Comparison of ENCODE assay signal across 8 cellular contexts in genomic region chr15:41115652-41116115, GRCh38. TPM values are rescaled to one million over a fixed set of nuclear protein-coding genes. Genes with fewer than 3 reads are reported as not detected.
DNase-seq lines count a peak whose midpoint lies in the region; ATAC-seq and TF ChIP-seq lines count a peak whose summit lies in the region.

No MANE protein-coding gene starts in this region.

- H3K9me3 ChIP-seq in thymus (ENCODE audit: control insufficient read depth), result no peaks in the 10 kb centered on the region

- H3K4me3 ChIP-seq in AG09309 (ENCODE audit: control insufficient read depth, low read depth, low read length) (peak overlapping the region; percentile 88), thymus (ENCODE audit: low read length) (peak overlapping the region; percentile 85)

- TF ChIP-seq CTCF in AG09309 (IDR thresholded peaks at IDR 0.05; ENCODE audit: control insufficient read depth, insufficient read depth, low read depth, low read length, missing control alignments) (no peak), omental fat pad (IDR thresholded peaks at IDR 0.05) (no peak)

- ATAC-seq in GM18907 (IDR thresholded peaks at IDR 0.05; ENCODE audit: unreplicated experiment) (peak; percentile 54), HG03159 (IDR thresholded peaks at IDR 0.05; ENCODE audit: unreplicated experiment) (peak; percentile 30), omental fat pad (ENCODE audit: low FRiP score) (peak; percentile 84)

- peak overlapping the region; percentile 100 for H3K27ac ChIP-seq in thymus (ENCODE audit: low read depth)

- no peak for DNase-seq in AG09309 (ENCODE audit: low read depth)
- peak; percentile 66 for DNase-seq in RPMI7951 (ENCODE audit: low read depth)
- peak; percentile 92 for DNase-seq in activated effector memory CD4-positive, alpha-beta T cell treated with anti-CD3 and anti-CD28 coated beads, Interleukin-2, amount 50 U/mL, for 16 hours
- DNase-seq in foreskin melanocyte, result peak; percentile 12
- DNase-seq in omental fat pad (ENCODE audit: low spot score), result peak; percentile 28

- no peaks in the 10 kb centered on the region for H3K27me3 ChIP-seq in thymus (ENCODE audit: control insufficient read depth, insufficient read depth)

- H3K36me3 ChIP-seq in thymus (ENCODE audit: control insufficient read depth, insufficient read depth), result no peaks in the 10 kb centered on the region

- H3K4me1 ChIP-seq in thymus (ENCODE audit: control insufficient read depth, insufficient read depth, low read length), result peaks cover 5% of the 10 kb centered on the region

- under 1% methylated on average over 46 of the region's 46 CpGs for WGBS in thymus

RNA-seq across cellular contexts. Expression of gene INO80, which starts 0.4 kb away (rescaled TPM):
- 11.7 and 14.2 TPM in 2 replicates for total RNA-seq in RPMI7951 (2014; rRNA removed; shearing (Covaris generic))
- 10 to 100 TPM; 27.9 to 31.6 (median 28.4) TPM for total RNA-seq in omental fat pad
- 7.6 TPM for polyA plus RNA-seq in thymus

Comparison
In these comparisons a context has a peak if more than half of its experiments do, and no peak if none do; other contexts are left out.
1. ATAC-seq: peak in every context shown above with its lines; median percentile 84 in omental fat pad; 54 in GM18907; 30 in HG03159.